In genomic region chr12:122079038-122079531, GRCh38 we compare ENCODE assay signal across 8 cellular contexts. TPM values are rescaled to one million over a fixed set of nuclear protein-coding genes. Genes with fewer than 3 reads are reported as not detected.
DNase-seq lines count a peak whose midpoint lies in the region; ATAC-seq and TF ChIP-seq lines count a peak whose summit lies in the region.

No MANE protein-coding gene starts in this region.

- H3K4me3 ChIP-seq in endodermal cell (ENCODE audit: low read length): peak overlapping the region; percentile 82

- peak overlapping the region; percentile 74 for H3K9ac ChIP-seq in endodermal cell (ENCODE audit: extremely low read depth, low read length, poor library complexity, severe bottlenecking)

- H3K27ac Mint-ChIP-seq in CD14-positive monocyte: peak overlapping the region; percentile 91 to 98 (median 96)
- H3K27ac Mint-ChIP-seq in T-helper 17 cell: peak overlapping the region; percentile 96
- peak overlapping the region; percentile 3 for H3K27ac Mint-ChIP-seq in endodermal cell
- H3K27ac Mint-ChIP-seq in naive thymus-derived CD8-positive, alpha-beta T cell: peak overlapping the region in 6 of 10 donors; percentile 84 to 97 (median 94)

- H3K9me3 ChIP-seq in T-helper 17 cell (ENCODE audit: control insufficient read depth, low read length, poor library complexity, severe bottlenecking): no peaks in the 10 kb centered on the region
- no peaks in the 10 kb centered on the region for H3K9me3 ChIP-seq in endodermal cell (ENCODE audit: control insufficient read depth, low read length)

- peak; percentile 24 for ATAC-seq in T-helper 17 cell
- peak; percentile 16 to 20 for ATAC-seq in naive thymus-derived CD8-positive, alpha-beta T cell
- ATAC-seq in GM18858 (IDR thresholded peaks at IDR 0.05; ENCODE audit: unreplicated experiment): no peak
- no peak for ATAC-seq in GM18505 (IDR thresholded peaks at IDR 0.05; ENCODE audit: unreplicated experiment)

- CTCF ChIA-PET in HEK293T (lab: Yijun Ruan, JAX): no interaction called here

- 4 to 5% methylated on average over 22 to 37 of the region's 37 CpGs for WGBS in endodermal cell (ENCODE audit: insufficient coverage in 1 of 2, insufficient read length in 1 of 2), 2 experiments

- peak overlapping the region; percentile 97 to 98 for H3K4me3 Mint-ChIP-seq in CD14-positive monocyte
- peak overlapping the region; percentile 97 for H3K4me3 Mint-ChIP-seq in T-helper 17 cell
- H3K4me3 Mint-ChIP-seq in endodermal cell: peak overlapping the region; percentile 67
- peak overlapping the region in 9 of 10 donors; percentile 91 to 99 (median 98) for H3K4me3 Mint-ChIP-seq in naive thymus-derived CD8-positive, alpha-beta T cell

- DNase-seq in CD14-positive monocyte (ENCODE audit: low spot score) (no peak), HEK293T (ENCODE audit: extremely low spot score) (no peak), T-helper 17 cell (no peak), endodermal cell (peak; percentile 86), DMS79 treated with DMSO at 0.1 percent for 48 hours (lab: John Stamatoyannopoulos, UW) (no peak)
- peak in 3 of 10 donors; percentile 35 to 64 (median 45) for DNase-seq in naive thymus-derived CD8-positive, alpha-beta T cell

- peaks cover 0 to 3% (median 0%) of the 10 kb centered on the region in 7 donors for H3K9me3 Mint-ChIP-seq in CD14-positive monocyte
- H3K9me3 Mint-ChIP-seq in endodermal cell: no peaks in the 10 kb centered on the region
- H3K9me3 Mint-ChIP-seq in naive thymus-derived CD8-positive, alpha-beta T cell: no peaks in the 10 kb centered on the region

- H3K36me3 ChIP-seq in endodermal cell (ENCODE audit: control insufficient read depth, insufficient read depth, low read length): peaks cover 4% of the 10 kb centered on the region

- intact Hi-C loops in CD14-positive monocyte (cut with micrococcal nuclease): no loop called here

- no peaks in the 10 kb centered on the region for H3K27me3 Mint-ChIP-seq in CD14-positive monocyte (ENCODE audit: low read depth in 3 of 3)
- H3K27me3 Mint-ChIP-seq in T-helper 17 cell: no peaks in the 10 kb centered on the region
- peaks cover 39% of the 10 kb centered on the region for H3K27me3 Mint-ChIP-seq in endodermal cell (ENCODE audit: insufficient read depth)
- H3K27me3 Mint-ChIP-seq in naive thymus-derived CD8-positive, alpha-beta T cell: no peaks in the 10 kb centered on the region

- H3K27ac ChIP-seq in endodermal cell (ENCODE audit: low read depth, low read length): no peak overlapping the region

- POLR2A ChIA-PET in HEK293T (lab: Yijun Ruan, JAX): interaction anchor here (1.3 to 2.2 kb wide), 5 partner anchors 10 to 19 kb away, joined by 4 to 14 read pairs (median 7); no protein-coding TSS in a partner anchor
- POLR2A ChIA-PET in naive thymus-derived CD8-positive, alpha-beta T cell (lab: Charles Lee): interaction anchor here (1.0 to 5.8 kb wide), 11 partner anchors 7 to 277 kb away, joined by 3 to 213 read pairs (median 6); no protein-coding TSS in a partner anchor

- no peak for TF ChIP-seq CTCF in CD14-positive monocyte (IDR thresholded peaks at IDR 0.05)
- no peak for TF ChIP-seq CTCF in endodermal cell (conservative IDR thresholded peaks at IDR 0.05)

- no peaks in the 10 kb centered on the region for H3K27me3 ChIP-seq in endodermal cell (ENCODE audit: control insufficient read depth, insufficient read depth, low read length, poor library complexity, severe bottlenecking)

- H3K4me1 ChIP-seq in endodermal cell (ENCODE audit: control insufficient read depth, insufficient read depth, low read length): peaks cover 7% of the 10 kb centered on the region

- peaks cover 6 to 7% of the 10 kb centered on the region in 2 donors for H3K36me3 Mint-ChIP-seq in CD14-positive monocyte
- peaks cover 2% of the 10 kb centered on the region for H3K36me3 Mint-ChIP-seq in T-helper 17 cell (ENCODE audit: low read depth)
- peaks cover 7% of the 10 kb centered on the region for H3K36me3 Mint-ChIP-seq in endodermal cell (ENCODE audit: low read depth)
- H3K36me3 Mint-ChIP-seq in naive thymus-derived CD8-positive, alpha-beta T cell: peaks cover 2 to 13% (median 9%) of the 10 kb centered on the region in 3 donors

- no peak for TF ChIP-seq POLR2A in GM18505 (IDR thresholded peaks at IDR 0.05; ENCODE audit: borderline replicate concordance, extremely low read depth, insufficient read depth, insufficient read length)

- H3K4me1 Mint-ChIP-seq in CD14-positive monocyte (peaks cover 70% of the 10 kb centered on the region), T-helper 17 cell (peaks cover 37% of the 10 kb centered on the region), endodermal cell (peaks cover 35% of the 10 kb centered on the region)
- H3K4me1 Mint-ChIP-seq in naive thymus-derived CD8-positive, alpha-beta T cell: peaks cover 28 to 56% (median 41%) of the 10 kb centered on the region in 4 donors

TF ChIP-seq in HEK293T, 16 proteins besides CTCF, POLR2A, EP300 and RAD21:
- TF ChIP-seq L3MBTL2 (conservative IDR thresholded peaks at IDR 0.05) (peak; percentile 80), ZNF384 (IDR thresholded peaks at IDR 0.05) (no peak)

RNA-seq across cellular contexts. Expression of gene MLXIP, which starts 0.5 kb away (rescaled TPM):
- polyA plus RNA-seq in CD14-positive monocyte: 1 to 10 TPM; 4.5 to 4.6 TPM
- total RNA-seq in T-helper 17 cell (10 to 100 TPM; 83.4 to 86.0 TPM), endodermal cell (10 to 100 TPM; 27.4 to 32.2 TPM)
- 21.0 TPM for polyA plus RNA-seq in endodermal cell (2013, experiment 1 of 2)
- 18.5 TPM for polyA plus RNA-seq in endodermal cell (2013, experiment 2 of 2)
- 100 to 1,000 TPM; 162 to 165 TPM for total RNA-seq in naive thymus-derived CD8-positive, alpha-beta T cell
- polyA plus RNA-seq in naive thymus-derived CD8-positive, alpha-beta T cell: 10 to 100 TPM; 17.3 to 43.3 (median 20.0) TPM

RNA-seq across cellular contexts. Expression of gene BCL7A, which starts 57.4 kb away (rescaled TPM):
- polyA plus RNA-seq in CD14-positive monocyte: under 1 TPM; 0.34 to 0.79 TPM
- total RNA-seq in T-helper 17 cell (1 to 10 TPM; 2.6 to 4.0 TPM), endodermal cell (10 to 100 TPM; 22.3 to 28.9 TPM)
- polyA plus RNA-seq in endodermal cell (2013, experiment 1 of 2): 39.9 TPM
- polyA plus RNA-seq in endodermal cell (2013, experiment 2 of 2): 39.2 TPM
- 10 to 100 TPM; 10.5 to 12.0 TPM for total RNA-seq in naive thymus-derived CD8-positive, alpha-beta T cell
- 1 to 10 TPM; 3.0 to 7.3 (median 7.1) TPM for polyA plus RNA-seq in naive thymus-derived CD8-positive, alpha-beta T cell

Comparison
In these comparisons a context has a peak if more than half of its experiments do, and no peak if none do; other contexts are left out.
1. H3K27ac Mint-ChIP-seq: peak in every context shown above with its lines; median percentile 96 in CD14-positive monocyte; 96 in T-helper 17 cell; 94 in naive thymus-derived CD8-positive, alpha-beta T cell; 3 in endodermal cell.
2. ATAC-seq: peak in T-helper 17 cell (single experiment) and naive thymus-derived CD8-positive, alpha-beta T cell (2 of 2); none in GM18858 (single experiment) and GM18505 (single experiment).
3. Peak in every context shown above with its lines, with median percentiles within 50 percentile points of each other: H3K4me3 Mint-ChIP-seq.